Comparison of ENCODE assay signal across 10 cellular contexts in genomic region chr6:157563611-157564284, GRCh38.
A peak's percentile ranks its signal among the peaks of the same experiment; 100 is the strongest.
DNase-seq lines count a peak whose midpoint lies in the region; ATAC-seq and TF ChIP-seq lines count a peak whose summit lies in the region.
"Had no signal": no experiment of that assay in that cellular context is flagged by ENCODE, and none has a peak within 500 bp of the region (broad histone marks: within the 10 kb centered on the region; RNA-seq: fewer than 3 reads in every experiment).

No MANE protein-coding gene starts in this region.

- TF ChIP-seq CTCF in choroid plexus epithelial cell (conservative IDR thresholded peaks at IDR 0.05; ENCODE audit: low read depth, low read length): no peak

- DNase-seq in choroid plexus epithelial cell (ENCODE audit: low read depth): peak; percentile 54
- DNase-seq in iPS-NIHi11 (ENCODE audit: low spot score): no peak
- no peak for DNase-seq in NCI-H2107 (lab: John Stamatoyannopoulos, UW)
- no peak for DNase-seq in NCI-H1105 (lab: John Stamatoyannopoulos, UW)
- no peak for DNase-seq in anterior cingulate cortex (lab: John Stamatoyannopoulos, UW)
- DNase-seq: DMS53; naive thymus-derived CD8-positive, alpha-beta T cell had no signal

- ATAC-seq in GM18498 (IDR thresholded peaks at IDR 0.05; ENCODE audit: unreplicated experiment): peak; percentile 58
- peak; percentile 71 for ATAC-seq in GM21360 (IDR thresholded peaks at IDR 0.05; ENCODE audit: unreplicated experiment)
- ATAC-seq in HG03139 (IDR thresholded peaks at IDR 0.05; ENCODE audit: unreplicated experiment): peak; percentile 52
- ATAC-seq: naive thymus-derived CD8-positive, alpha-beta T cell had no signal

- H3K4me3 ChIP-seq in choroid plexus epithelial cell (ENCODE audit: low read depth, low read length): no peak overlapping the region
